1 cellular context compared by ENCODE assay signal in genomic region chr7:143387156-143387975, GRCh38.
TF ChIP-seq lines count a peak whose summit lies in the region.

No MANE protein-coding gene starts in this region.

TF ChIP-seq in K562, 482 proteins besides CTCF, POLR2A, EP300 and RAD21 (continued from another document):
- peak; percentile 24 for TF ChIP-seq CHD7 (IDR thresholded peaks at IDR 0.05; ENCODE audit: low read depth, low read length)
- peak; percentile 30 for TF ChIP-seq KDM5B (IDR thresholded peaks at IDR 0.05; ENCODE audit: insufficient replicate concordance, low read depth, low read length)
- no peak for TF ChIP-seq ELK1 (CRISPR knock-in tag; IDR thresholded peaks at IDR 0.05)
- TF ChIP-seq NFIC (IDR thresholded peaks at IDR 0.05), result no peak
- TF ChIP-seq FOXK1 (CRISPR knock-in tag; IDR thresholded peaks at IDR 0.05; ENCODE audit: borderline replicate concordance), result peak; percentile 42; the same call in 1 of the 2 replicates
- TF ChIP-seq BHLHE40 (IDR thresholded peaks at IDR 0.05; ENCODE audit: low read length), result no peak
- no peak for TF ChIP-seq CBFA2T2 (conservative IDR thresholded peaks at IDR 0.05)
- TF ChIP-seq PHF20 (IDR thresholded peaks at IDR 0.05; ENCODE audit: partially characterized antibody), result no peak
- TF ChIP-seq YY1 (IDR thresholded peaks at IDR 0.05; ENCODE audit: borderline replicate concordance in 1 of 3, control insufficient read depth in 1 of 3, extremely low read depth in 1 of 3, insufficient read depth in 3 of 3, insufficient read length in 1 of 3, insufficient replicate concordance in 2 of 3, low read depth in 1 of 3, low read length in 2 of 3), result peak in 1 of 3 experiments; percentile 33
- TF ChIP-seq ELF1 (tag; IDR thresholded peaks at IDR 0.05), result no peak
